ENCODE assay signal across 8 cellular contexts in the genomic region with DNA sequence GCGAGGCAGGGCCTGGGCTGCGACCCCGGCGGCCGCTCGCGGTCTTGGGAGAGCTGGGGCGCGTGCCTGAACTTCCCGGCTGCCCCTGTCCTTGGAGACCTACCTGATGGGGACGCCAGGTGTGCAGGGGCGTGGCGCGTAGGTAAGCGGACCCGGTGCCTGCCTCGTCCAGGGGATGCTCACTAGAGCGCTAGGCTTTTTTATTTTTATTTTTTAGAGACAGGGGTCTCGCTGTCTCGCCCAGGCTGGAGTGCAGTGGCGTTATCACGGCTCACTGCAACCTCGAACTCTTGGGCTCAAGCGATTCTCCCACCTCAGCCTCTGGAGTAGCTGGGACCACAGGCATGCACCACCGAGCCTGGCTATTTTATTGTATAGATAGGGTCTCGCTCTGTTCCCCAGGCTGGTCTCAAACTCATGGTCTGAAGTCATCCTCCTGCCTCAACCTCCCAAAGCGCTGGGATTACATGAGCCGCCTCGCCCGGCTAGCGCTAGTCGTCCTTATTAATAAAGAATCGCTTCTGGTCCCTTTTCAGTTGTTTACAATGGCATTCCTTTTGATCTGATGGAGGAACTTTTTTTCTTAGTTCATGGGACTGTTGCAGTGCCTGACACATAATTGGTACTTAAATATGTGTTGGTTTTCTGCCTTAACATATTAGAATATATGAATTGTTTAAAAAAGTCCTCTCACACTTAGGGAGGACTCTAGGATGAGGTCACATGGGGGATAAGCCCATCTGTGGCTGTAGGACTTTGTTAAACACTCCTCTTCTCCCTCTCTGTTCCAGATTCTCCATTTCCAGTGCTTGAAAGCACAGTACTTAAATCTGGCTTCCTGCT. TPM values are rescaled to one million over a fixed set of nuclear protein-coding genes. Genes with fewer than 3 reads are reported as not detected.
DNase-seq lines count a peak whose midpoint lies in the region; ATAC-seq, FAIRE-seq and TF ChIP-seq lines count a peak whose summit lies in the region.

No MANE protein-coding gene starts in this region.

- H3K9ac ChIP-seq in HCT116 (ENCODE audit: low read length), result peak overlapping the region; percentile 98
- H3K9ac ChIP-seq in keratinocyte (ENCODE audit: control insufficient read depth, extremely low read depth, insufficient read depth, low read length), result peak overlapping the region; percentile 85

- H3K4me3 ChIP-seq in AG10803 (ENCODE audit: low read length) (peak overlapping the region; percentile 88), HCT116 (replicated peaks in 1 of 2; ENCODE audit: low read depth in 1 of 2, low read length in 2 of 2) (peak overlapping the region; percentile 84 to 92), keratinocyte (ENCODE audit: control insufficient read depth in 2 of 3, extremely low read depth in 1 of 3, insufficient read depth in 2 of 3, low read depth in 1 of 3, low read length in 3 of 3) (peak overlapping the region; percentile 82 to 89 (median 84)), thoracic aorta (peak overlapping the region; percentile 93)

- peaks cover 16% of the 10 kb centered on the region; the same call in 1 of the 2 replicates for H3K79me2 ChIP-seq in HCT116 (ENCODE audit: insufficient read depth, low read length)
- H3K79me2 ChIP-seq in keratinocyte (ENCODE audit: control insufficient read depth, insufficient read depth, low read length), result peaks cover 4% of the 10 kb centered on the region

- H3K36me3 ChIP-seq in HCT116 (ENCODE audit: control insufficient read depth in 1 of 2, insufficient read depth in 2 of 2, low read length in 2 of 2) (peaks cover 0 to 8% of the 10 kb centered on the region in 2 experiments; a peak in 1 of 4 replicates), keratinocyte (ENCODE audit: control insufficient read depth in 2 of 2, extremely low read depth in 1 of 2, insufficient read depth in 2 of 2, low read length in 2 of 2) (peaks cover 4 to 5% of the 10 kb centered on the region in 2 experiments), thoracic aorta (no peaks in the 10 kb centered on the region)

- peak overlapping the region; percentile 91 for H3K4me3 Mint-ChIP-seq in activated naive CD8-positive, alpha-beta T cell

- no peaks in the 10 kb centered on the region for H3K9me3 ChIP-seq in HCT116 (ENCODE audit: control insufficient read depth in 1 of 2, insufficient read depth in 1 of 2, low read depth in 1 of 2, low read length in 2 of 2)
- H3K9me3 ChIP-seq in keratinocyte (ENCODE audit: control insufficient read depth, low read depth, low read length), result no peaks in the 10 kb centered on the region
- no peaks in the 10 kb centered on the region for H3K9me3 ChIP-seq in thoracic aorta

- H3K27me3 ChIP-seq in HCT116 (ENCODE audit: insufficient read depth, low read length) (no peaks in the 10 kb centered on the region), keratinocyte (ENCODE audit: control insufficient read depth, extremely low read depth, insufficient read depth, low read length) (no peaks in the 10 kb centered on the region), thoracic aorta (replicated peaks; ENCODE audit: insufficient read depth) (no peaks in the 10 kb centered on the region)

- no peak for TF ChIP-seq RAD21 in HCT116 (IDR thresholded peaks at IDR 0.05; ENCODE audit: low read depth)

- POLR2A ChIA-PET in HCT116 (lab: Charles Lee), result interaction anchor here (0.8 to 1.4 kb wide), 2 partner anchors 12 to 14 kb away, joined by 3 read pairs; no protein-coding TSS in a partner anchor

- dilution Hi-C loops in keratinocyte (cut with MboI; ENCODE audit: extremely low pct_ligation_motif_present, low sequenced_read_pairs), result no loop called here

- no peaks in the 10 kb centered on the region for H3K9me2 ChIP-seq in HCT116 (ENCODE audit: insufficient read depth)

- H3K27me3 Mint-ChIP-seq in activated naive CD8-positive, alpha-beta T cell, result no peaks in the 10 kb centered on the region

- H3K27ac Mint-ChIP-seq in activated naive CD8-positive, alpha-beta T cell, result peak overlapping the region; percentile 85

- TF ChIP-seq POLR2A in HCT116 (IDR thresholded peaks at IDR 0.05; ENCODE audit: borderline replicate concordance, extremely low read depth, insufficient read depth, insufficient read length), result no peak

- no peaks in the 10 kb centered on the region for H3K9me3 Mint-ChIP-seq in activated naive CD8-positive, alpha-beta T cell (ENCODE audit: low read depth)

- peaks cover 16% of the 10 kb centered on the region for H3K4me1 Mint-ChIP-seq in activated naive CD8-positive, alpha-beta T cell (ENCODE audit: low read depth)

- FAIRE-seq in keratinocyte (lab: Jason Lieb, UNC), result no peak

- TF ChIP-seq CTCF in AG10803 (conservative IDR thresholded peaks at IDR 0.05; ENCODE audit: low read length), result no peak
- no peak for TF ChIP-seq CTCF in HCT116 (IDR thresholded peaks at IDR 0.05 in 2 of 3, conservative IDR thresholded peaks at IDR 0.05 in 1 of 3; ENCODE audit: borderline replicate concordance in 1 of 3, insufficient read depth in 1 of 3, low read depth in 2 of 3, low read length in 2 of 3)
- no peak for TF ChIP-seq CTCF in keratinocyte (optimal IDR thresholded peaks at IDR 0.05 in 1 of 3, IDR thresholded peaks at IDR 0.05 in 1 of 3, conservative IDR thresholded peaks at IDR 0.05 in 1 of 3; ENCODE audit: extremely low read depth in 1 of 3, insufficient read depth in 2 of 3, low read length in 3 of 3)
- TF ChIP-seq CTCF in thoracic aorta (IDR thresholded peaks at IDR 0.05), result peak; percentile 7

- H2AFZ ChIP-seq in HCT116 (ENCODE audit: low read depth, low read length, poor library complexity, severe bottlenecking), result no peak overlapping the region
- H2AFZ ChIP-seq in keratinocyte (ENCODE audit: control insufficient read depth, low read length), result peak overlapping the region; percentile 86

- no peaks in the 10 kb centered on the region for H4K20me1 ChIP-seq in HCT116 (ENCODE audit: insufficient read depth)
- H4K20me1 ChIP-seq in keratinocyte (ENCODE audit: control insufficient read depth, extremely low read depth, insufficient read depth, low read length), result no peaks in the 10 kb centered on the region

- H3K9me1 ChIP-seq in keratinocyte (ENCODE audit: control insufficient read depth, extremely low read depth, insufficient read depth, low read length), result no peaks in the 10 kb centered on the region

- ATAC-seq in HCT116, result no peak
- no peak for ATAC-seq in thoracic aorta (ENCODE audit: insufficient number of reproducible peaks, low FRiP score, low read depth)
- no peak for ATAC-seq in HG03097 (IDR thresholded peaks at IDR 0.05; ENCODE audit: low FRiP score, unreplicated experiment)

- RAD21 ChIA-PET in HCT116 (lab: Charles Lee; ENCODE audit: low non-redundant PET in 1 of 2, low total read pairs in 2 of 2, uncharacterized antibody in 2 of 2, unreplicated experiment in 2 of 2), result no interaction called here

- peaks cover 7 to 16% of the 10 kb centered on the region in 2 experiments; a peak in 3 of 4 replicates for H3K4me1 ChIP-seq in HCT116 (ENCODE audit: control insufficient read depth in 1 of 2, insufficient read depth in 2 of 2, low read length in 2 of 2)
- peaks cover 10% of the 10 kb centered on the region for H3K4me1 ChIP-seq in keratinocyte (ENCODE audit: control insufficient read depth, extremely low read depth, insufficient read depth, low read length)
- H3K4me1 ChIP-seq in thoracic aorta (ENCODE audit: control insufficient read depth in 1 of 2, low read depth in 2 of 2), result peaks cover 10 to 21% of the 10 kb centered on the region in 2 donors

- CTCF ChIA-PET in HCT116 (lab: Charles Lee), result interaction anchor here (0.9 kb wide), 1 partner anchor 1739 kb away, joined by 5 read pairs; no protein-coding TSS in a partner anchor

- DNase-seq in AG10803 (ENCODE audit: low read depth) (no peak), HCT116 (ENCODE audit: low read depth, low spot score) (peak; percentile 12), keratinocyte (ENCODE audit: low read depth, low spot score) (no peak), thoracic aorta (ENCODE audit: low spot score) (no peak), HUDEP-2 (lab: John Stamatoyannopoulos, UW; ENCODE audit: unreplicated experiment in 76 of 76) (no peak), SK-N-DZ (ENCODE audit: low spot score) (no peak)

- peak overlapping the region; percentile 87 for H3K4me2 ChIP-seq in HCT116 (ENCODE audit: low read length)
- H3K4me2 ChIP-seq in keratinocyte (ENCODE audit: control insufficient read depth, extremely low read depth, insufficient read depth, low read depth, low read length), result peak overlapping the region; percentile 61

- intact Hi-C loops in HCT116 (cut with micrococcal nuclease), result no loop called here

- BruUV-seq in HCT116 (replicated peaks; lab: Mats Ljungman, UMichigan), result no TSS peak

- H3K36me3 Mint-ChIP-seq in activated naive CD8-positive, alpha-beta T cell, result peaks cover 17% of the 10 kb centered on the region

- peak overlapping the region; percentile 99 for H3K27ac ChIP-seq in HCT116 (ENCODE audit: low read depth, low read length)
- H3K27ac ChIP-seq in keratinocyte (ENCODE audit: control insufficient read depth, insufficient read depth, low read length), result peak overlapping the region; percentile 75
- peak overlapping the region; percentile 98 to 99 for H3K27ac ChIP-seq in thoracic aorta

TF ChIP-seq in HCT116, 20 proteins besides CTCF, POLR2A, EP300 and RAD21:
- 0 out of 2 replicates have a peak, but pooled peaks have one; percentile 33 for TF ChIP-seq SIN3A (IDR thresholded peaks at IDR 0.05; ENCODE audit: low read depth)
- no peak for TF ChIP-seq EZH2phosphoT487 (IDR thresholded peaks at IDR 0.05; ENCODE audit: borderline replicate concordance)
- TF ChIP-seq, protein P1, sequence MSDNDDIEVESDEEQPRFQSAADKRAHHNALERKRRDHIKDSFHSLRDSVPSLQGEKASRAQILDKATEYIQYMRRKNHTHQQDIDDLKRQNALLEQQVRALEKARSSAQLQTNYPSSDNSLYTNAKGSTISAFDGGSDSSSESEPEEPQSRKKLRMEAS (IDR thresholded peaks at IDR 0.05), result 0 out of 2 replicates have a peak, but pooled peaks have one; percentile 21

RNA-seq across cellular contexts. Expression of a gene that starts 0.8 kb away (rescaled TPM):
- total RNA-seq in HCT116 (2021; ENCODE audit: unreplicated experiment), result 14.5 TPM
- polyA plus RNA-seq in HCT116 (2012), result 3.7 and 5.0 TPM in 2 replicates
- 7.9 to 10.0 TPM (median 10.0 TPM) in 3 replicates for polyA plus RNA-seq in keratinocyte
- 1.6 TPM for polyA plus RNA-seq in keratinocyte (2011; ENCODE audit: low read depth)
- polyA plus RNA-seq in keratinocyte (2011; cell fraction: cytosol; rRNA removed), result 3.0 and 4.3 TPM in 2 replicates
- polyA plus RNA-seq in keratinocyte (2011; cell fraction: nucleus; rRNA removed), result 35.8 and 38.2 TPM in 2 replicates
- polyA plus RNA-seq in keratinocyte (2012; ENCODE audit: low replicate concordance), result 1.2 and 3.4 TPM in 2 replicates
- 9.9 to 18.2 TPM (median 17.3 TPM) in 3 replicates for polyA minus RNA-seq in keratinocyte
- polyA minus RNA-seq in keratinocyte (2011; cell fraction: cytosol; rRNA and poly(A)+ RNA removed), result 6.5 TPM
- polyA minus RNA-seq in keratinocyte (2011; cell fraction: nucleus; rRNA and poly(A)+ RNA removed), result 17.6 and 18.7 TPM in 2 replicates
- 10 to 100 TPM; 22.1 to 32.9 TPM for total RNA-seq in thoracic aorta
- 13.2 and 14.5 TPM in 2 replicates for polyA plus RNA-seq in SK-N-DZ (2014; cell fraction: cytosol; rRNA removed)
- polyA plus RNA-seq in SK-N-DZ (2014; cell fraction: nucleus; rRNA removed), result 64.3 and 70.5 TPM in 2 replicates
